1 cellular context compared by ENCODE assay signal in genomic region chrX:153689654-153690465, GRCh38.
TF ChIP-seq lines count a peak whose summit lies in the region.

No MANE protein-coding gene starts in this region.

TF ChIP-seq in WTC11, 78 proteins besides CTCF, POLR2A, EP300 and RAD21:
- no peak for TF ChIP-seq ZNF281 (CRISPR knock-in tag; IDR thresholded peaks at IDR 0.05)
- no peak for TF ChIP-seq RORB (CRISPR knock-in tag; IDR thresholded peaks at IDR 0.05)
- TF ChIP-seq ATF2 (CRISPR knock-in tag; IDR thresholded peaks at IDR 0.05; ENCODE audit: borderline replicate concordance, low read depth), result no peak
- TF ChIP-seq USF2 (CRISPR knock-in tag; IDR thresholded peaks at IDR 0.05), result no peak
- no peak for TF ChIP-seq EMX1 (CRISPR knock-in tag; IDR thresholded peaks at IDR 0.05)
- no peak for TF ChIP-seq FOXP4 (CRISPR knock-in tag; IDR thresholded peaks at IDR 0.05)
- no peak for TF ChIP-seq STAT6 (CRISPR knock-in tag; conservative IDR thresholded peaks at IDR 0.05; ENCODE audit: low read depth)
- TF ChIP-seq TCF7 (CRISPR knock-in tag; IDR thresholded peaks at IDR 0.05; ENCODE audit: low read depth), result no peak
- no peak for TF ChIP-seq KAT7 (CRISPR knock-in tag; IDR thresholded peaks at IDR 0.05; ENCODE audit: borderline replicate concordance)
